ENCODE assay signal across 36 cellular contexts in the genomic region with DNA sequence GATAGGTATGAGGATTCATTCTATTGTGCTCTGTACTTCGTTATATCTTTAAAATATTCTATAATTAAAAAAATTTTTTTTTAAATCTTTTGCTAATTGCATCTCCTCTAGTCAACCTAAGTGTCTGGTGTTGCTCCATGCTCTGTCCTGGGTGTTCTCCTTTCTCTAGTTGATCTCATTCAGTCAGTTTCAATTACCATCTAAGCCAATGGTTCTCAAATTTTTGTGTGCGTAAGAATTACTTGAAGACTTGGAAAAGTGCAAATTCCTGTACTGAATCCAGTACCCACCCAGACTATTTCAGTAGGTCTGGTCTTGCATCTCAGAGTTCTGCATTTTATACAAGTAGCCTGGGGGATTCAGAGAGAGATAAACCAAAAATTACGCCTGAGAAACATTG. TPM values are rescaled to one million over a fixed set of nuclear protein-coding genes. Genes with fewer than 3 reads are reported as not detected.
"Had no signal": no experiment of that assay in that cellular context is flagged by ENCODE, and none has a peak within 500 bp of the region (broad histone marks: within the 10 kb centered on the region; RNA-seq: fewer than 3 reads in every experiment).

No MANE protein-coding gene starts in this region.

- H3K4me1 ChIP-seq: ascending aorta had no signal

- DNase-seq: activated B cell treated with CpG ODN at 0.5 μM for 24 hours; activated CD4-positive, alpha-beta memory T cell treated with anti-CD3 and anti-CD28 coated beads for 36 hours; activated CD4-positive, alpha-beta T cell treated with anti-CD3 and anti-CD28 coated beads for 4 hours; activated CD4-positive, alpha-beta T cell treated with anti-CD3 and anti-CD28 coated beads, Interleukin-2, amount 10 ng/mL, durations not matched to agents 24 days and 14 days; activated CD4-positive, alpha-beta T cell treated with anti-CD3 and anti-CD28 coated beads, Interleukin-2, amount 50 U/mL, for 1 hour; activated CD4-positive, alpha-beta T cell treated with anti-CD3 and anti-CD28 coated beads, Interleukin-2, amount 50 U/mL, for 4 hours; activated CD4-positive, CD25-positive, alpha-beta regulatory T cell treated with anti-CD3 and anti-CD28 coated beads, Interleukin-2, amount 50 U/mL, for 72 hours; activated CD8-positive, alpha-beta memory T cell treated with anti-CD3 and anti-CD28 coated beads, Interleukin-2, amount 50 U/mL, for 4 hours; activated CD8-positive, alpha-beta T cell treated with anti-CD3 and anti-CD28 coated beads for 36 hours; activated effector memory CD4-positive, alpha-beta T cell treated with anti-CD3 and anti-CD28 coated beads, Interleukin-2, amount 50 U/mL, for 16 hours; activated gamma-delta T cell treated with Interleukin-2 at 50 U/mL for 16 hours; activated naive CD4-positive, alpha-beta T cell; activated naive CD4-positive, alpha-beta T cell treated with anti-CD3 and anti-CD28 coated beads for 36 hours; activated naive CD4-positive, alpha-beta T cell treated with anti-CD3 and anti-CD28 coated beads, Interleukin-2, amount 50 U/mL, for 16 hours; activated naive CD8-positive, alpha-beta T cell treated with anti-CD3 and anti-CD28 coated beads for 36 hours; activated T-cell treated with anti-CD3 and anti-CD28 coated beads for 4 hours; activated T-cell treated with anti-CD3 and anti-CD28 coated beads, Interleukin-2, amount 50 U/mL, for 1 hour; activated T-cell treated with anti-CD3 and anti-CD28 coated beads, Interleukin-2, amount 50 U/mL, for 4 hours; activated T-cell treated with anti-CD3 and anti-CD28 coated beads, Interleukin-2, amount 50 U/mL, for 72 hours; amygdala; anterior cingulate cortex; caudate nucleus; SW 1271; T-helper 1 cell; T-helper 2 cell; T-helper 9 cell had no signal

- H3K27me3 Mint-ChIP-seq: activated B cell treated with CpG ODN at 0.5 μM for 24 hours; activated naive CD8-positive, alpha-beta T cell treated with anti-CD3 and anti-CD28 coated beads for 36 hours; brain; central memory CD8-positive, alpha-beta T cell had no signal

- H3K4me1 Mint-ChIP-seq: activated B cell treated with CpG ODN at 0.5 μM for 24 hours; activated CD4-positive, alpha-beta T cell treated with anti-CD3 and anti-CD28 coated beads, Interleukin-2, amount 10 ng/mL, durations not matched to agents 24 days and 14 days; activated naive CD8-positive, alpha-beta T cell treated with anti-CD3 and anti-CD28 coated beads for 36 hours; activated T-helper 17 cell treated with anti-CD3 and anti-CD28 coated beads, Interleukin-2, amount 50 U/mL, for 72 hours; central memory CD8-positive, alpha-beta T cell had no signal

- H3K36me3 Mint-ChIP-seq: activated CD4-positive, alpha-beta memory T cell treated with anti-CD3 and anti-CD28 coated beads for 36 hours; activated naive CD4-positive, alpha-beta T cell treated with anti-CD3 and anti-CD28 coated beads, Interleukin-2, amount 50 U/mL, for 72 hours; activated naive CD8-positive, alpha-beta T cell treated with anti-CD3 and anti-CD28 coated beads for 36 hours; brain had no signal

- H3K9me3 Mint-ChIP-seq: activated B cell treated with CpG ODN at 0.5 μM for 24 hours; activated CD4-positive, alpha-beta memory T cell treated with anti-CD3 and anti-CD28 coated beads for 36 hours; activated CD4-positive, alpha-beta T cell treated with anti-CD3 and anti-CD28 coated beads, Interleukin-2, amount 10 ng/mL, durations not matched to agents 24 days and 14 days; activated CD8-positive, alpha-beta T cell treated with anti-CD3 and anti-CD28 coated beads for 36 hours; activated naive CD4-positive, alpha-beta T cell treated with anti-CD3 and anti-CD28 coated beads for 36 hours; activated naive CD8-positive, alpha-beta T cell treated with anti-CD3 and anti-CD28 coated beads for 36 hours; activated T-cell treated with anti-CD3 and anti-CD28 coated beads, Interleukin-2, amount 50 U/mL, for 4 hours; activated T-cell treated with anti-CD3 and anti-CD28 coated beads, Interleukin-2, amount 50 U/mL, for 72 hours; activated T-helper 1 cell treated with anti-CD3 and anti-CD28 coated beads, Interleukin-12 subunit alpha, Interleukin-12 subunit beta, Interleukin-2, Interleukin-4 antibody, amounts not matched to agents 30 ng/mL and 10 ng/mL and 1 ng/mL, durations not matched to agents 14 hours and 24 hours and 36 hours; activated T-helper 17 cell treated with anti-CD3 and anti-CD28 coated beads, Interleukin-2, amount 50 U/mL, for 72 hours; brain; central memory CD8-positive, alpha-beta T cell; T-helper 1 cell treated with Interleukin-12 subunit alpha and Interleukin-12 subunit beta and Interleukin-4 antibody, amounts not matched to agents 30 μg/mL and 1 μg/mL, for 36 hours; T-helper 2 cell treated with Interferon-gamma antibody and Interleukin-4, amounts not matched to agents 5 μg/mL and 100 μg/mL, for 36 hours had no signal

- H3K36me3 ChIP-seq: ascending aorta, cardiac muscle cell had no signal

- H3K27ac Mint-ChIP-seq: activated B cell treated with CpG ODN at 0.5 μM for 24 hours; activated CD4-positive, alpha-beta memory T cell treated with anti-CD3 and anti-CD28 coated beads for 36 hours; activated CD4-positive, alpha-beta T cell treated with anti-CD3 and anti-CD28 coated beads, Interleukin-2, amount 10 ng/mL, durations not matched to agents 24 days and 14 days; activated CD8-positive, alpha-beta T cell treated with anti-CD3 and anti-CD28 coated beads for 36 hours; activated naive CD4-positive, alpha-beta T cell treated with anti-CD3 and anti-CD28 coated beads for 36 hours; activated naive CD4-positive, alpha-beta T cell treated with anti-CD3 and anti-CD28 coated beads, Interleukin-2, amount 50 U/mL, for 72 hours; activated naive CD8-positive, alpha-beta T cell treated with anti-CD3 and anti-CD28 coated beads for 36 hours; activated T-cell treated with anti-CD3 and anti-CD28 coated beads, Interleukin-2, amount 50 U/mL, for 72 hours; activated T-helper 1 cell treated with anti-CD3 and anti-CD28 coated beads, Interleukin-12 subunit alpha, Interleukin-12 subunit beta, Interleukin-2, Interleukin-4 antibody, amounts not matched to agents 30 ng/mL and 10 ng/mL and 1 ng/mL, durations not matched to agents 14 hours and 24 hours and 36 hours; activated T-helper 17 cell treated with anti-CD3 and anti-CD28 coated beads, Interleukin-2, amount 50 U/mL, for 72 hours; brain; T-helper 1 cell treated with Interleukin-12 subunit alpha and Interleukin-12 subunit beta and Interleukin-4 antibody, amounts not matched to agents 30 μg/mL and 1 μg/mL, for 36 hours; T-helper 2 cell treated with Interferon-gamma antibody and Interleukin-4, amounts not matched to agents 5 μg/mL and 100 μg/mL, for 36 hours had no signal

- H3K27me3 ChIP-seq: ascending aorta, cardiac muscle cell had no signal

- H3K4me3 Mint-ChIP-seq: activated B cell treated with CpG ODN at 0.5 μM for 24 hours; activated CD4-positive, alpha-beta memory T cell treated with anti-CD3 and anti-CD28 coated beads for 36 hours; activated CD4-positive, alpha-beta T cell treated with anti-CD3 and anti-CD28 coated beads, Interleukin-2, amount 10 ng/mL, durations not matched to agents 24 days and 14 days; activated CD8-positive, alpha-beta T cell treated with anti-CD3 and anti-CD28 coated beads for 36 hours; activated naive CD4-positive, alpha-beta T cell treated with anti-CD3 and anti-CD28 coated beads for 36 hours; activated naive CD8-positive, alpha-beta T cell treated with anti-CD3 and anti-CD28 coated beads for 36 hours; activated T-cell treated with anti-CD3 and anti-CD28 coated beads, Interleukin-2, amount 50 U/mL, for 4 hours; activated T-cell treated with anti-CD3 and anti-CD28 coated beads, Interleukin-2, amount 50 U/mL, for 72 hours; activated T-helper 1 cell treated with anti-CD3 and anti-CD28 coated beads, Interleukin-12 subunit alpha, Interleukin-12 subunit beta, Interleukin-2, Interleukin-4 antibody, amounts not matched to agents 30 ng/mL and 10 ng/mL and 1 ng/mL, durations not matched to agents 14 hours and 24 hours and 36 hours; activated T-helper 17 cell treated with anti-CD3 and anti-CD28 coated beads, Interleukin-2, amount 50 U/mL, for 72 hours; brain; central memory CD8-positive, alpha-beta T cell; T-helper 1 cell treated with Interleukin-12 subunit alpha and Interleukin-12 subunit beta and Interleukin-4 antibody, amounts not matched to agents 30 μg/mL and 1 μg/mL, for 36 hours; T-helper 2 cell treated with Interferon-gamma antibody and Interleukin-4, amounts not matched to agents 5 μg/mL and 100 μg/mL, for 36 hours had no signal

- H3K9me3 ChIP-seq: ascending aorta had no signal

- H3K4me3 ChIP-seq: ascending aorta, cardiac muscle cell had no signal

RNA-seq across cellular contexts. Expression of a gene that starts 6.7 kb away (rescaled TPM):
- total RNA-seq: activated B cell treated with CpG ODN at 0.5 μM for 24 hours; activated CD4-positive, alpha-beta memory T cell treated with anti-CD3 and anti-CD28 coated beads for 36 hours; activated CD4-positive, alpha-beta T cell treated with anti-CD3 and anti-CD28 coated beads, Interleukin-2, amount 10 ng/mL, durations not matched to agents 24 days and 14 days; activated CD8-positive, alpha-beta memory T cell treated with anti-CD3 and anti-CD28 coated beads for 36 hours; activated CD8-positive, alpha-beta T cell treated with anti-CD3 and anti-CD28 coated beads for 36 hours; activated naive CD4-positive, alpha-beta T cell treated with anti-CD3 and anti-CD28 coated beads for 36 hours; activated naive CD4-positive, alpha-beta T cell treated with anti-CD3 and anti-CD28 coated beads, Interleukin-2, amount 50 U/mL, for 72 hours; activated naive CD8-positive, alpha-beta T cell treated with anti-CD3 and anti-CD28 coated beads for 36 hours; activated T-cell treated with anti-CD3 and anti-CD28 coated beads, Interleukin-2, amount 50 U/mL, for 4 hours; activated T-cell treated with anti-CD3 and anti-CD28 coated beads, Interleukin-2, amount 50 U/mL, for 72 hours; activated T-helper 1 cell treated with anti-CD3 and anti-CD28 coated beads, Interleukin-12 subunit alpha, Interleukin-12 subunit beta, Interleukin-2, Interleukin-4 antibody, amounts not matched to agents 30 ng/mL and 10 ng/mL and 1 ng/mL, durations not matched to agents 14 hours and 24 hours and 36 hours; activated T-helper 17 cell treated with anti-CD3 and anti-CD28 coated beads, Interleukin-2, amount 50 U/mL, for 72 hours; ascending aorta; cardiac muscle cell had no signal
